Comparison of ENCODE assay signal across 12 cellular contexts in genomic region chrX:8834393-8834792, GRCh38. TPM values are rescaled to one million over a fixed set of nuclear protein-coding genes. Genes with fewer than 3 reads are reported as not detected.
"Had no signal": no experiment of that assay in that cellular context is flagged by ENCODE, and none has a peak within 500 bp of the region (broad histone marks: within the 10 kb centered on the region; RNA-seq: fewer than 3 reads in every experiment).

No MANE protein-coding gene starts in this region.

- H3K4me3 ChIP-seq: GM23248, GM23338, HAP-1 had no signal

- H3K4me2 ChIP-seq: GM23338 had no signal

- H2AFZ ChIP-seq: GM23248, GM23338 had no signal

- H3K4me1 ChIP-seq: HAP-1 had no signal

- H3K9me3 ChIP-seq: HAP-1 had no signal

- H3K27ac ChIP-seq: GM23248 had no signal

- DNase-seq: GM23248, GOT3, H7, H9, HCEC 1CT, HFFc6 had no signal

- H3K36me3 ChIP-seq: HAP-1 had no signal

- H3K9ac ChIP-seq: GM23248 had no signal

- ATAC-seq: GM23338, HCT116 had no signal

- FAIRE-seq: H1, H54 had no signal

RNA-seq across cellular contexts. Expression of gene FAM9A, which starts 33.2 kb away (rescaled TPM):
- total RNA-seq: GM23248, GM23338, H1, H4, H7, H9, HFFc6 had no signal
- polyA plus RNA-seq: GM23248, GM23338, H1 had no signal
